Comparison of ENCODE assay signal across 9 cellular contexts in the genomic region with DNA sequence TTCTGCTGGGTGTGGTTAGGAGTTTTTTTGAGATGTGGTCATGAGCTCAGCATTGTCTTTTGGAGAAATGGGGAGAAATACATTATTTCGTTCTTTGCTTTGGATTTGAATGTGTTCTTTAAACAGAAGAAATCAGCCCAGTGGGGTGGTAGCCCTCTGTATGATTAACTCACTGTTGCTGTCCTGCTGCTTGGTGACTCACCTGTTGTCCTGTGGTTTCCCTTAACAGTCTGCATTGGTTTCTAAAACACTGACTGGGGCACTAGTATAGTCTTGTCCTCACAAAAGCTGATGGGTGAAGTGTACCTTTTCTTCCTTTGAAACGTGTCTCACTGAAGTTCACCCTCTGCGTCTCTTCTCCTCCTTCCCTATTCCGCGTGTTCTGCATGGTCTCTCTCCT.
A peak's percentile ranks its signal among the peaks of the same experiment; 100 is the strongest.
DNase-seq lines count a peak whose midpoint lies in the region; ATAC-seq and TF ChIP-seq lines count a peak whose summit lies in the region.
"Had no signal": no experiment of that assay in that cellular context is flagged by ENCODE, and none has a peak within 500 bp of the region (broad histone marks: within the 10 kb centered on the region; RNA-seq: fewer than 3 reads in every experiment).

No MANE protein-coding gene starts in this region.

- H3F3A ChIP-seq in PC-9 (ENCODE audit: insufficient read depth, low read depth), result 0 out of 2 replicates have a peak, but pooled peaks cover 5% of the 10 kb centered on the region

- H3K9me2 ChIP-seq in PC-9 (ENCODE audit: insufficient read depth), result no peaks in the 10 kb centered on the region

- TF ChIP-seq EP300 in transverse colon (IDR thresholded peaks at IDR 0.05; ENCODE audit: low read depth), result no peak
- TF ChIP-seq EP300 in esophagus muscularis mucosa (IDR thresholded peaks at IDR 0.05), result no peak

- intact Hi-C loops in PC-9 (cut with micrococcal nuclease; ENCODE audit: unreplicated experiment) (loop anchor here (5.0 kb wide), 1 partner anchor 66 kb away; a partner anchor contains a TSS), transverse colon (cut with DNase I; ENCODE audit: low total_unique reads) (no loop called here), CD14-positive monocyte (cut with micrococcal nuclease) (no loop called here), esophagus muscularis mucosa (cut with DNase I) (loop anchor here (10.0 kb wide), 1 partner anchor 679 kb away; no protein-coding TSS in a partner anchor)

- H3K27me3 ChIP-seq in PC-9 (ENCODE audit: insufficient read depth, low read depth) (no peaks in the 10 kb centered on the region), transverse colon (no peaks in the 10 kb centered on the region), esophagus muscularis mucosa (no peaks in the 10 kb centered on the region)
- H3K27me3 ChIP-seq: body of pancreas had no signal

- CTCF ChIA-PET in PC-9 (lab: Charles Lee), result no interaction called here

- 0 out of 2 replicates have a peak, but pooled peaks cover 7% of the 10 kb centered on the region for H4K20me1 ChIP-seq in PC-9 (ENCODE audit: insufficient read depth)

- H3K4me3 Mint-ChIP-seq in CD14-positive monocyte, result no peak overlapping the region

- no peaks in the 10 kb centered on the region for H3K36me3 Mint-ChIP-seq in CD14-positive monocyte

- TF ChIP-seq CTCF in PC-9 (conservative IDR thresholded peaks at IDR 0.05) (no peak), transverse colon (IDR thresholded peaks at IDR 0.05) (no peak), CD14-positive monocyte (IDR thresholded peaks at IDR 0.05) (no peak), esophagus muscularis mucosa (IDR thresholded peaks at IDR 0.05) (no peak)

- peaks cover 0 to 2% (median 0%) of the 10 kb centered on the region in 3 donors for H3K27me3 Mint-ChIP-seq in CD14-positive monocyte (ENCODE audit: low read depth in 3 of 3)

- peak; percentile 7 to 43 for DNase-seq in PC-9
- DNase-seq in dedifferentiated amniotic fluid mesenchymal stem cell (ENCODE audit: extremely low spot score), result no peak
- DNase-seq in transverse colon, result no peak
- no peak for DNase-seq in CD14-positive monocyte (ENCODE audit: low spot score)
- no peak for DNase-seq in esophagus muscularis mucosa (ENCODE audit: extremely low spot score)
- DNase-seq: body of pancreas had no signal

- H3K79me2 ChIP-seq in PC-9 (ENCODE audit: low read depth), result no peaks in the 10 kb centered on the region

- H3K9me3 Mint-ChIP-seq in CD14-positive monocyte, result peaks cover 0 to 2% (median 0%) of the 10 kb centered on the region in 7 donors

- no peak overlapping the region for H3K4me2 ChIP-seq in PC-9

- no TSS peak for BruUV-seq in PC-9 (replicated peaks; lab: Mats Ljungman, UMichigan)

- H3K9me3 ChIP-seq in PC-9 (ENCODE audit: insufficient read depth, low read depth) (no peaks in the 10 kb centered on the region), iPS-18c (ENCODE audit: control insufficient read depth, insufficient read depth, low read length) (no peaks in the 10 kb centered on the region), transverse colon (no peaks in the 10 kb centered on the region), esophagus muscularis mucosa (no peaks in the 10 kb centered on the region)
- H3K9me3 ChIP-seq: body of pancreas had no signal

- no peak overlapping the region for H2AFZ ChIP-seq in PC-9

- H3K36me3 ChIP-seq in PC-9 (ENCODE audit: low read depth), result peaks cover 18% of the 10 kb centered on the region
- H3K36me3 ChIP-seq in transverse colon, result peaks cover 0 to 21% (median 0%) of the 10 kb centered on the region in 4 donors
- H3K36me3 ChIP-seq in esophagus muscularis mucosa, result peaks cover 0 to 54% (median 28%) of the 10 kb centered on the region in 4 donors

- 89 to 92% methylated on average over 4 to 5 of the region's 5 CpGs for WGBS in transverse colon (ENCODE audit: low coverage in 1 of 2), 2 donors
- WGBS in esophagus muscularis mucosa, result 84% methylated on average over 5 of the region's 5 CpGs

- H3K27ac ChIP-seq in PC-9 (0 out of 2 replicates have a peak overlapping the region, but pooled peaks have one; percentile 3), transverse colon (no peak overlapping the region), esophagus muscularis mucosa (replicated peaks in 1 of 4) (no peak overlapping the region)
- H3K27ac ChIP-seq: body of pancreas had no signal

- POLR2A ChIA-PET in PC-9 (lab: Charles Lee; ENCODE audit: unreplicated experiment), result interaction anchor here (0.6 kb wide), 1 partner anchor 41 kb away, joined by 6 read pairs; no protein-coding TSS in a partner anchor

- H3K4me1 ChIP-seq in PC-9 (replicated peaks; ENCODE audit: insufficient read depth), result peaks cover 18% of the 10 kb centered on the region
- H3K4me1 ChIP-seq in transverse colon, result no peaks in the 10 kb centered on the region
- H3K4me1 ChIP-seq in esophagus muscularis mucosa, result no peaks in the 10 kb centered on the region
- H3K4me1 ChIP-seq: body of pancreas had no signal

- no peak overlapping the region for H3K4me3 ChIP-seq in PC-9
- peak overlapping the region; percentile 20; the same call in 1 of the 2 replicates for H3K4me3 ChIP-seq in iPS-18c (ENCODE audit: insufficient read depth, low read depth, low read length)
- H3K4me3 ChIP-seq in transverse colon, result no peak overlapping the region
- no peak overlapping the region for H3K4me3 ChIP-seq in esophagus muscularis mucosa
- H3K4me3 ChIP-seq: body of pancreas had no signal

- ATAC-seq in GM18870 (IDR thresholded peaks at IDR 0.05; ENCODE audit: unreplicated experiment), result peak; percentile 89
- peak; percentile 86 for ATAC-seq in HG02678 (IDR thresholded peaks at IDR 0.05; ENCODE audit: unreplicated experiment)
- ATAC-seq: body of pancreas had no signal

- TF ChIP-seq POLR2A in transverse colon (IDR thresholded peaks at IDR 0.05) (no peak), esophagus muscularis mucosa (IDR thresholded peaks at IDR 0.05; ENCODE audit: low read depth) (no peak)

- no peak overlapping the region for H3K27ac Mint-ChIP-seq in CD14-positive monocyte

- no peaks in the 10 kb centered on the region for H3K4me1 Mint-ChIP-seq in CD14-positive monocyte

- in situ Hi-C loops in transverse colon (cut with MboI; ENCODE audit: low pct_ligation_motif_present in 1 of 4, low pct_unique_long_range_greater_than_20kb in 1 of 4, low sequenced_read_pairs in 3 of 4), result loop anchor here in 1 of 4 donors (10.0 kb wide), 1 partner anchor 399 kb away; no protein-coding TSS in a partner anchor

Comparison
In these comparisons a context has a peak if more than half of its experiments do, and no peak if none do; other contexts are left out.
1. DNase-seq: peak in PC-9 (2 of 2); none in dedifferentiated amniotic fluid mesenchymal stem cell (single experiment), transverse colon (single experiment), CD14-positive monocyte (single experiment) and esophagus muscularis mucosa (single experiment).
2. intact Hi-C loops: an anchor here in PC-9 (5.0 kb wide) and esophagus muscularis mucosa (10.0 kb wide); none called in transverse colon and CD14-positive monocyte.